ENCODE assay signal across 7 cellular contexts in genomic region chr19:24142771-24143170, GRCh38.
"Had no signal": no experiment of that assay in that cellular context is flagged by ENCODE, and none has a peak within 500 bp of the region (broad histone marks: within the 10 kb centered on the region; RNA-seq: fewer than 3 reads in every experiment).

No MANE protein-coding gene starts in this region.

- H3K4me3 ChIP-seq: GM23338 had no signal

- FAIRE-seq: H1, H54 had no signal

- ATAC-seq: GM23338 had no signal

- H3K27ac ChIP-seq: HL-60 had no signal

- DNase-seq: H9, HCEC 1CT, KG1 had no signal

- H3K4me2 ChIP-seq: GM23338 had no signal

- H2AFZ ChIP-seq: GM23338 had no signal
